Comparison of ENCODE assay signal across 8 cellular contexts in genomic region chr9:93577045-93577939, GRCh38. TPM values are rescaled to one million over a fixed set of nuclear protein-coding genes. Genes with fewer than 3 reads are reported as not detected.
A peak's percentile ranks its signal among the peaks of the same experiment; 100 is the strongest.
DNase-seq lines count a peak whose midpoint lies in the region; ATAC-seq, FAIRE-seq and TF ChIP-seq lines count a peak whose summit lies in the region.

No MANE protein-coding gene starts in this region.

- H3K27me3 ChIP-seq in SU-DHL-6 (ENCODE audit: low read length), result no peaks in the 10 kb centered on the region

- no peaks in the 10 kb centered on the region for H4K20me1 ChIP-seq in SU-DHL-6 (ENCODE audit: low read depth, low read length)

- H3K27me3 Mint-ChIP-seq in effector memory CD8-positive, alpha-beta T cell, result no peaks in the 10 kb centered on the region
- H3K27me3 Mint-ChIP-seq in mesothelial cell of epicardium (ENCODE audit: low read depth), result no peaks in the 10 kb centered on the region

- peak overlapping the region; percentile 59 for H2AFZ ChIP-seq in SU-DHL-6 (ENCODE audit: low read depth, low read length, severe bottlenecking)

- H3K27ac ChIP-seq in SU-DHL-6 (ENCODE audit: low read depth, low read length), result no peak overlapping the region

- peak; percentile 20 for ATAC-seq in effector memory CD8-positive, alpha-beta T cell (replicated peaks)

- H3K4me3 Mint-ChIP-seq in effector memory CD8-positive, alpha-beta T cell, result peak overlapping the region; percentile 80
- peak overlapping the region; percentile 80 for H3K4me3 Mint-ChIP-seq in mesothelial cell of epicardium

- peaks cover 21% of the 10 kb centered on the region; the same call in 1 of the 2 replicates for H3K4me1 ChIP-seq in ES-I3 (ENCODE audit: insufficient read depth, low read length)

- no peaks in the 10 kb centered on the region for H3F3A ChIP-seq in SU-DHL-6 (ENCODE audit: insufficient read depth)

- H3K4me3 ChIP-seq in HFF-Myc (replicated peaks; ENCODE audit: low read depth, low read length) (peak overlapping the region; percentile 58), SU-DHL-6 (ENCODE audit: insufficient read depth, low read length, poor library complexity, severe bottlenecking) (peak overlapping the region; percentile 50)

- H3K36me3 ChIP-seq in ES-I3 (ENCODE audit: insufficient read depth, low read length) (no peaks in the 10 kb centered on the region), SU-DHL-6 (ENCODE audit: low read length) (no peaks in the 10 kb centered on the region)

- DNase-seq in HFF-Myc (ENCODE audit: extremely low read depth, low read depth) (no peak), mesothelial cell of epicardium (ENCODE audit: low spot score in 2 of 2, unreplicated experiment in 2 of 2) (no peak), urothelium cell line (ENCODE audit: low spot score) (peak; percentile 30), NCI-H2107 treated with DMSO at 0.1 percent for 48 hours (lab: John Stamatoyannopoulos, UW; ENCODE audit: unreplicated experiment) (no peak), RCC 7860 (ENCODE audit: low spot score) (no peak)
- DNase-seq in effector memory CD8-positive, alpha-beta T cell, result no peak

- H3K4me2 ChIP-seq in SU-DHL-6 (ENCODE audit: low read depth, low read length, poor library complexity, severe bottlenecking), result peak overlapping the region; percentile 49

- no peak for FAIRE-seq in urothelium cell line (lab: Jason Lieb, UNC)
- no peak for FAIRE-seq in RCC 7860 (lab: Jason Lieb, UNC)

- peaks cover 54 to 55% of the 10 kb centered on the region in 2 donors for H3K4me1 Mint-ChIP-seq in effector memory CD8-positive, alpha-beta T cell (ENCODE audit: low read depth in 2 of 2)
- peaks cover 44% of the 10 kb centered on the region for H3K4me1 Mint-ChIP-seq in mesothelial cell of epicardium

- H3K9me2 ChIP-seq in SU-DHL-6 (replicated peaks; ENCODE audit: insufficient read depth, low read length), result no peaks in the 10 kb centered on the region

- H3K9ac ChIP-seq in ES-I3 (ENCODE audit: low read depth, low read length) (peak overlapping the region; percentile 70), SU-DHL-6 (ENCODE audit: low read length) (peak overlapping the region; percentile 56)

- H3K36me3 Mint-ChIP-seq in effector memory CD8-positive, alpha-beta T cell (ENCODE audit: insufficient read depth), result peaks cover 10% of the 10 kb centered on the region
- H3K36me3 Mint-ChIP-seq in mesothelial cell of epicardium, result no peaks in the 10 kb centered on the region

- no peak for TF ChIP-seq CTCF in HFF-Myc (IDR thresholded peaks at IDR 0.05; ENCODE audit: low read depth, low read length, missing control alignments)
- no peak for TF ChIP-seq CTCF in SU-DHL-6 (IDR thresholded peaks at IDR 0.05; ENCODE audit: insufficient read depth, low read length, poor library complexity, severe bottlenecking)
- no peak for TF ChIP-seq CTCF in mesothelial cell of epicardium (IDR thresholded peaks at IDR 0.05; ENCODE audit: unreplicated experiment)

- H3K27ac Mint-ChIP-seq in effector memory CD8-positive, alpha-beta T cell, result peak overlapping the region; percentile 84 to 89
- peak overlapping the region; percentile 89 for H3K27ac Mint-ChIP-seq in mesothelial cell of epicardium

- H3K9me3 Mint-ChIP-seq in effector memory CD8-positive, alpha-beta T cell, result no peaks in the 10 kb centered on the region
- no peaks in the 10 kb centered on the region for H3K9me3 Mint-ChIP-seq in mesothelial cell of epicardium

- no peaks in the 10 kb centered on the region; the same call in 1 of the 2 replicates for H3K79me2 ChIP-seq in SU-DHL-6 (ENCODE audit: insufficient read depth, low read length)

- no peaks in the 10 kb centered on the region for H3K9me3 ChIP-seq in ES-I3 (ENCODE audit: control insufficient read depth, insufficient read depth, low read length)
- no peaks in the 10 kb centered on the region for H3K9me3 ChIP-seq in SU-DHL-6 (ENCODE audit: insufficient read depth, low read length)

RNA-seq across cellular contexts. Expression of gene PHF2, which starts 0.9 kb away (rescaled TPM):
- 37.6 to 38.5 TPM (median 37.6 TPM) in 3 replicates for total RNA-seq in mesothelial cell of epicardium
